Comparison of ENCODE assay signal across 7 cellular contexts in the genomic region with DNA sequence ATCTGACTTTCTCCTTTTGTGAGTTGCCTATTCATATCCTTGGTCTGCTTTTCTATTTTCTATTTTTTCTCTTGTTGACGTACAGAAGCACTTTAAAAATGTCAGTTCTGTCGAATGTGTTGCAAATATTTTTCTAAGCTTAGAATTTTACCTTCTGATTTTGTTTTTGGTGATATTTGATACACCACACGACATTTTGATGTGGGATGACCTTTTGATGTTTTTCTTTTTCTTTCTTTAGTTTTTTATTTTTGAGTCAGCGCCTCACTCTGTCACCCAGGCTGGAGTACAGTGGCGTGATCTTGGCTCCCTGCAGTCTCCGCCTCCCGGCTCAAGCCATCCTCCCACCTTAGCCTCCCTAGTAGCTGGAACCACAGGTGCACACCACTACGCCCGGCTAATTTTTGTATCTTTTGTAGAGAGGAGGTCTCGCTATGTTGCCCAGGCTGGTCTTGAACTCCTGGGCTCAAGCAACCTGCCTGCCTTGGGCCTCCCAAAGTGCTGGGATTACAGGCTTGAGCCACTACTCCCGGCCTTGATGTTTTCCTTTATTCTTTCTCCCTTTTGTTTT. TPM values are rescaled to one million over a fixed set of nuclear protein-coding genes. Genes with fewer than 3 reads are reported as not detected.
DNase-seq lines count a peak whose midpoint lies in the region; ATAC-seq lines count a peak whose summit lies in the region.

No MANE protein-coding gene starts in this region.

- no peak for ATAC-seq in stimulated activated naive CD8-positive, alpha-beta T cell treated with anti-CD3 and anti-CD28 coated beads, Interleukin-15, amount 100 ng/mL, for 72 hours
- ATAC-seq in GM21447 (IDR thresholded peaks at IDR 0.05; ENCODE audit: unreplicated experiment): no peak

- peak overlapping the region; percentile 77 to 94 (median 90) for H3K4me3 Mint-ChIP-seq in IgD-negative memory B cell
- peak overlapping the region; percentile 77 for H3K4me3 Mint-ChIP-seq in activated T-helper 1 cell treated with anti-CD3 and anti-CD28 coated beads, Interleukin-12 subunit alpha, Interleukin-12 subunit beta, Interleukin-2, Interleukin-4 antibody, amounts not matched to agents 30 ng/mL and 10 ng/mL and 1 ng/mL, durations not matched to agents 14 hours and 24 hours and 36 hours
- H3K4me3 Mint-ChIP-seq in stimulated activated naive CD8-positive, alpha-beta T cell treated with anti-CD3 and anti-CD28 coated beads, Interleukin-15, amount 100 ng/mL, for 72 hours: peak overlapping the region; percentile 87

- intact Hi-C loops in activated T-helper 1 cell treated with anti-CD3 and anti-CD28 coated beads, Interleukin-12 subunit alpha, Interleukin-12 subunit beta, Interleukin-2, Interleukin-4 antibody, amounts not matched to agents 30 ng/mL and 10 ng/mL and 1 ng/mL, durations not matched to agents 14 hours and 24 hours and 36 hours (cut with micrococcal nuclease): loop anchor here (1.0 to 2.0 kb wide), 2 partner anchors 19 to 39 kb away; a partner anchor contains a TSS

- no peak for DNase-seq in activated T-helper 1 cell treated with anti-CD3 and anti-CD28 coated beads, Interleukin-12 subunit alpha, Interleukin-12 subunit beta, Interleukin-2, Interleukin-4 antibody, amounts not matched to agents 30 ng/mL and 10 ng/mL and 1 ng/mL, durations not matched to agents 14 hours and 24 hours and 36 hours (ENCODE audit: low spot score)
- DNase-seq in stimulated activated naive CD8-positive, alpha-beta T cell treated with anti-CD3 and anti-CD28 coated beads, Interleukin-15, amount 100 ng/mL, for 72 hours: peak in 1 of 2 donors; percentile 19
- DNase-seq in SK-N-DZ (ENCODE audit: low spot score): no peak
- DNase-seq in CD1c-positive myeloid dendritic cell (ENCODE audit: extremely low spot score): no peak

- H3K36me3 Mint-ChIP-seq in IgD-negative memory B cell: no peaks in the 10 kb centered on the region
- H3K36me3 Mint-ChIP-seq in activated T-helper 1 cell treated with anti-CD3 and anti-CD28 coated beads, Interleukin-12 subunit alpha, Interleukin-12 subunit beta, Interleukin-2, Interleukin-4 antibody, amounts not matched to agents 30 ng/mL and 10 ng/mL and 1 ng/mL, durations not matched to agents 14 hours and 24 hours and 36 hours (ENCODE audit: low read depth): no peaks in the 10 kb centered on the region

- no peaks in the 10 kb centered on the region for H3K9me3 Mint-ChIP-seq in IgD-negative memory B cell
- H3K9me3 Mint-ChIP-seq in activated T-helper 1 cell treated with anti-CD3 and anti-CD28 coated beads, Interleukin-12 subunit alpha, Interleukin-12 subunit beta, Interleukin-2, Interleukin-4 antibody, amounts not matched to agents 30 ng/mL and 10 ng/mL and 1 ng/mL, durations not matched to agents 14 hours and 24 hours and 36 hours: no peaks in the 10 kb centered on the region
- H3K9me3 Mint-ChIP-seq in stimulated activated naive CD8-positive, alpha-beta T cell treated with anti-CD3 and anti-CD28 coated beads, Interleukin-15, amount 100 ng/mL, for 72 hours: no peaks in the 10 kb centered on the region

- peak overlapping the region; percentile 73 to 94 (median 91) for H3K27ac Mint-ChIP-seq in IgD-negative memory B cell
- H3K27ac Mint-ChIP-seq in activated T-helper 1 cell treated with anti-CD3 and anti-CD28 coated beads, Interleukin-12 subunit alpha, Interleukin-12 subunit beta, Interleukin-2, Interleukin-4 antibody, amounts not matched to agents 30 ng/mL and 10 ng/mL and 1 ng/mL, durations not matched to agents 14 hours and 24 hours and 36 hours: peak overlapping the region; percentile 95
- peak overlapping the region; percentile 83 to 91 for H3K27ac Mint-ChIP-seq in stimulated activated naive CD8-positive, alpha-beta T cell treated with anti-CD3 and anti-CD28 coated beads, Interleukin-15, amount 100 ng/mL, for 72 hours

- H3K27me3 Mint-ChIP-seq in IgD-negative memory B cell: no peaks in the 10 kb centered on the region
- no peaks in the 10 kb centered on the region for H3K27me3 Mint-ChIP-seq in activated T-helper 1 cell treated with anti-CD3 and anti-CD28 coated beads, Interleukin-12 subunit alpha, Interleukin-12 subunit beta, Interleukin-2, Interleukin-4 antibody, amounts not matched to agents 30 ng/mL and 10 ng/mL and 1 ng/mL, durations not matched to agents 14 hours and 24 hours and 36 hours (ENCODE audit: insufficient read depth)
- H3K27me3 Mint-ChIP-seq in stimulated activated naive CD8-positive, alpha-beta T cell treated with anti-CD3 and anti-CD28 coated beads, Interleukin-15, amount 100 ng/mL, for 72 hours: no peaks in the 10 kb centered on the region

- H3K4me3 ChIP-seq in iPS-11a (ENCODE audit: low read depth, low read length): peak overlapping the region; percentile 27

- H3K4me1 Mint-ChIP-seq in IgD-negative memory B cell: peaks cover 8 to 23% (median 22%) of the 10 kb centered on the region in 3 donors
- peaks cover 20% of the 10 kb centered on the region for H3K4me1 Mint-ChIP-seq in activated T-helper 1 cell treated with anti-CD3 and anti-CD28 coated beads, Interleukin-12 subunit alpha, Interleukin-12 subunit beta, Interleukin-2, Interleukin-4 antibody, amounts not matched to agents 30 ng/mL and 10 ng/mL and 1 ng/mL, durations not matched to agents 14 hours and 24 hours and 36 hours (ENCODE audit: low read depth)
- peaks cover 31% of the 10 kb centered on the region for H3K4me1 Mint-ChIP-seq in stimulated activated naive CD8-positive, alpha-beta T cell treated with anti-CD3 and anti-CD28 coated beads, Interleukin-15, amount 100 ng/mL, for 72 hours

RNA-seq across cellular contexts. Expression of a gene that starts 39.6 kb away (rescaled TPM):
- 261 TPM for polyA plus RNA-seq in IgD-negative memory B cell
- 90.3 and 102 TPM in 2 replicates for total RNA-seq in activated T-helper 1 cell treated with anti-CD3 and anti-CD28 coated beads, Interleukin-12 subunit alpha, Interleukin-12 subunit beta, Interleukin-2, Interleukin-4 antibody, amounts not matched to agents 30 ng/mL and 10 ng/mL and 1 ng/mL, durations not matched to agents 14 hours and 24 hours and 36 hours
- 144 and 167 TPM in 2 replicates for polyA plus RNA-seq in SK-N-DZ (2014; cell fraction: cytosol; rRNA removed)
- polyA plus RNA-seq in SK-N-DZ (2014; cell fraction: nucleus; rRNA removed): 401 and 428 TPM in 2 replicates
